Comparison of ENCODE assay signal across 2 cellular contexts in the genomic region with DNA sequence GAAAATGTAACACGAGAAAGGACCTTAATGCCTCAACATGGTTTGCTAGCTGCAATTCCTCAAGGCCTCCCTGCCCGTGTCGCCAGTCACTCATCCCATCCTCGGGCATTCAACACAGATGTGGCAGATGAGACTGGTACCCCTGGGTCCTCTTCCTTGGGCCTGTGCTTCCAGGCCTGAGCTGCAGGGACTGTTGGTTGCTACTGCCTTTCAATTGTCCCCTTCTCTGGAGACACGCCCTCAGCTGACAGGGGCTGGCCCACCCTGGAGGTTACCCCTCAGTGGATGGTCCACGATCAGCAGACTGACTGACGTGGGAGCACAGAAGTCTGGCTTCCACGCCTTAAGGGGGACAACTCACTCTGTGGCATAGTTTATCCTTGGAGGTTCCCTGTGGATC.
TF ChIP-seq lines count a peak whose summit lies in the region.

No MANE protein-coding gene starts in this region.

TF ChIP-seq in H1, 55 proteins besides CTCF, POLR2A, EP300 and RAD21:
- TF ChIP-seq ATF2 (IDR thresholded peaks at IDR 0.05; ENCODE audit: low read length): no peak
- no peak for TF ChIP-seq RBBP5 (IDR thresholded peaks at IDR 0.05; ENCODE audit: borderline replicate concordance, low read depth, low read length)
- TF ChIP-seq TAF1 (IDR thresholded peaks at IDR 0.05; ENCODE audit: low read depth, low read length): no peak
- TF ChIP-seq YY1 (IDR thresholded peaks at IDR 0.05; ENCODE audit: low read depth, low read length): no peak
- no peak for TF ChIP-seq RXRA (IDR thresholded peaks at IDR 0.05; ENCODE audit: insufficient read depth, low read depth, low read length)

TF ChIP-seq in SK-N-SH, 30 proteins besides CTCF, POLR2A, EP300 and RAD21:
- no peak for TF ChIP-seq SIN3A (IDR thresholded peaks at IDR 0.05; ENCODE audit: borderline replicate concordance, low read depth, low read length)
- no peak for TF ChIP-seq NRF1 (IDR thresholded peaks at IDR 0.05; ENCODE audit: low read depth, low read length)
- no peak for TF ChIP-seq NFIC (IDR thresholded peaks at IDR 0.05; ENCODE audit: borderline replicate concordance)
